ENCODE assay signal across 20 cellular contexts in the genomic region with DNA sequence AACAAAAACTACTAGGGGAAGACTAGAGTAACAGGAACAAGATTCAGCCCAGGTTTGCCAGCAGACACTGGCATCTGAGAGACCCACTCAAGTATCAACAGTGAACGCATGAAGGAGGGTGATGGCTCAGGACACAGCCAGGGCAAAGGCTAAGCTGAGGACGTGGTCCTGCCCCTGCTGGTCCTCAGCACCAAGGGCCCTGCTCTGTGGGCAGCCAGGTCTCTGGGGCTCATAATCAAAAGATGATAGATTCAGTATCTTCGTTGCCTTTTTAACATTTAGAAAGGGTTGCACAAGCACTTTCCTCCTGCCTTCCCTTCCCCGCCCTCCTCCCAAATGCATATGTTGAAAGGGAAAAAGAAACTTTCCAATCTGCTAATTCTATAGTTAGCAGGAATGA. TPM values are rescaled to one million over a fixed set of nuclear protein-coding genes. Genes with fewer than 3 reads are reported as not detected.
A peak's percentile ranks its signal among the peaks of the same experiment; 100 is the strongest.
DNase-seq lines count a peak whose midpoint lies in the region; ATAC-seq and TF ChIP-seq lines count a peak whose summit lies in the region.
"Had no signal": no experiment of that assay in that cellular context is flagged by ENCODE, and none has a peak within 500 bp of the region (broad histone marks: within the 10 kb centered on the region; RNA-seq: fewer than 3 reads in every experiment).

No MANE protein-coding gene starts in this region.

- H2BK20ac ChIP-seq in IMR-90 (ENCODE audit: low read depth, low read length), result peak overlapping the region; percentile 92

- peaks cover 32% of the 10 kb centered on the region for H3K36me3 ChIP-seq in IMR-90 (ENCODE audit: control insufficient read depth, insufficient read depth, low read length)
- H3K36me3 ChIP-seq in adipocyte (ENCODE audit: control insufficient read depth, insufficient read depth, low read length, severe bottlenecking), result peaks cover 64% of the 10 kb centered on the region
- H3K36me3 ChIP-seq in neutrophil, result peaks cover 77% of the 10 kb centered on the region
- H3K36me3 ChIP-seq in esophagus squamous epithelium, result peaks cover 8 to 91% (median 19%) of the 10 kb centered on the region in 3 donors

- H3K27ac Mint-ChIP-seq in CD14-positive monocyte, result peak overlapping the region in 4 of 7 donors; percentile 13 to 73 (median 42)
- H3K27ac Mint-ChIP-seq: CD4-positive, alpha-beta T cell; IgD-negative memory B cell had no signal

- peak overlapping the region; percentile 24; the same call in 1 of the 2 replicates for H3K56ac ChIP-seq in IMR-90 (ENCODE audit: extremely low read depth, insufficient read depth, low read length)

- CTCF ChIA-PET in IMR-90 (lab: Yijun Ruan, JAX), result interaction anchor here (1.0 to 1.4 kb wide), 3 partner anchors 11 to 159 kb away, joined by 3 to 5 read pairs (median 4); no protein-coding TSS in a partner anchor

- peak overlapping the region; percentile 92 for H3K4ac ChIP-seq in IMR-90 (ENCODE audit: low read depth, low read length)

- dilution Hi-C loops in IMR-90 (cut with HindIII; ENCODE audit: low sequenced_read_pairs, unreplicated experiment), result no loop called here

- ATAC-seq in IMR-90 (ENCODE audit: low read depth), result peak; percentile 5
- ATAC-seq in GM21381 (IDR thresholded peaks at IDR 0.05; ENCODE audit: unreplicated experiment), result no peak

- no peaks in the 10 kb centered on the region for H3K9me3 ChIP-seq in IMR-90 (ENCODE audit: control insufficient read depth, insufficient read depth, low read length)
- no peaks in the 10 kb centered on the region for H3K9me3 ChIP-seq in adipocyte (ENCODE audit: control insufficient read depth, low read length)
- H3K9me3 ChIP-seq in neutrophil, result no peaks in the 10 kb centered on the region
- H3K9me3 ChIP-seq in esophagus squamous epithelium, result no peaks in the 10 kb centered on the region
- H3K9me3 ChIP-seq: BLaER1, HAP-1 had no signal

- H3K9me3 Mint-ChIP-seq in CD14-positive monocyte, result no peaks in the 10 kb centered on the region
- H3K9me3 Mint-ChIP-seq: CD4-positive, alpha-beta T cell; IgD-negative memory B cell had no signal

- peak overlapping the region; percentile 94 for H3K23ac ChIP-seq in IMR-90 (ENCODE audit: low read depth, low read length)

- H3K4me1 Mint-ChIP-seq in CD14-positive monocyte, result peaks cover 30% of the 10 kb centered on the region

- TF ChIP-seq POLR2A in IMR-90 (IDR thresholded peaks at IDR 0.05; ENCODE audit: low read depth, low read length) (no peak), esophagus squamous epithelium (IDR thresholded peaks at IDR 0.05) (no peak)

- H2AK5ac ChIP-seq in IMR-90 (ENCODE audit: low read depth, low read length), result peak overlapping the region; percentile 98

- peak overlapping the region; percentile 83 for H2AK9ac ChIP-seq in IMR-90 (replicated peaks; ENCODE audit: low read depth, low read length, poor library complexity)

- H3K27me3 Mint-ChIP-seq in CD14-positive monocyte (ENCODE audit: low read depth in 3 of 3), result no peaks in the 10 kb centered on the region
- H3K27me3 Mint-ChIP-seq: CD4-positive, alpha-beta T cell; IgD-negative memory B cell had no signal

- H3K27me3 ChIP-seq in IMR-90 (ENCODE audit: control insufficient read depth, insufficient read depth, low read length) (no peaks in the 10 kb centered on the region), adipocyte (replicated peaks; ENCODE audit: control insufficient read depth, insufficient read depth, low read length) (no peaks in the 10 kb centered on the region), neutrophil (no peaks in the 10 kb centered on the region), esophagus squamous epithelium (no peaks in the 10 kb centered on the region)
- H3K27me3 ChIP-seq: BLaER1 had no signal

- H3K36me3 Mint-ChIP-seq in CD14-positive monocyte, result peaks cover 87 to 96% of the 10 kb centered on the region in 2 donors

- H4K91ac ChIP-seq in IMR-90 (ENCODE audit: insufficient read depth, low read depth, low read length), result peak overlapping the region; percentile 88

- WGBS in IMR-90 (ENCODE audit: extremely low coverage in 2 of 2, insufficient read length in 1 of 2), 2 experiments, result 80% methylated on average over 1 of the region's 4 CpGs; no CpG with 5 or more reads in 1 of the 2 experiments
- WGBS in esophagus squamous epithelium, 2 donors, result 72 to 87% methylated on average over 3 to 4 of the region's 4 CpGs

- H3K4me3 ChIP-seq in IMR-90 (ENCODE audit: insufficient read depth, low read depth, low read length) (no peak overlapping the region), adipocyte (ENCODE audit: low read length) (no peak overlapping the region), neutrophil (ENCODE audit: low read depth in 1 of 2, low read length in 1 of 2) (no peak overlapping the region), esophagus squamous epithelium (no peak overlapping the region)
- H3K4me3 ChIP-seq: BLaER1, HAP-1 had no signal

- H3K27ac ChIP-seq in IMR-90 (ENCODE audit: insufficient read depth, low read length) (peak overlapping the region; percentile 97), neutrophil (peak overlapping the region; percentile 25), esophagus squamous epithelium (no peak overlapping the region)
- H3K27ac ChIP-seq: BLaER1, KMS-11 had no signal

- no peak for TF ChIP-seq RAD21 in IMR-90 (IDR thresholded peaks at IDR 0.05; ENCODE audit: low read length)

- POLR2A ChIA-PET in IMR-90 (lab: Charles Lee; ENCODE audit: unreplicated experiment), result no interaction called here

- DNase-seq in CD14-positive monocyte (ENCODE audit: low spot score), result no peak
- DNase-seq in IMR-90, result no peak
- peak; percentile 45 for DNase-seq in adipocyte (ENCODE audit: low read depth)
- DNase-seq in NCI-H1105 treated with DMSO at 0.1 percent for 48 hours (lab: John Stamatoyannopoulos, UW), result no peak
- no peak for DNase-seq in NAMALWA (ENCODE audit: low spot score)
- no peak for DNase-seq in esophagus squamous epithelium (lab: John Stamatoyannopoulos, UW)
- DNase-seq: CD4-positive, alpha-beta T cell; GOT3; NCI-H1105; NCI-H146; NCI-H2029; NCI-H446 treated with DMSO at 0.1 percent for 48 hours; Right ventricle myocardium superior; RPMI8226 had no signal

- H3K9me1 ChIP-seq in IMR-90 (ENCODE audit: insufficient read depth, low read length), result peaks cover 52% of the 10 kb centered on the region

- peak overlapping the region; percentile 89; the same call in 2 of the 3 replicates for H2BK15ac ChIP-seq in IMR-90 (ENCODE audit: low read depth, low read length)

- peak overlapping the region; percentile 92 for H2BK5ac ChIP-seq in IMR-90 (ENCODE audit: low read depth, low read length, poor library complexity, severe bottlenecking)

- H4K20me1 ChIP-seq in IMR-90 (ENCODE audit: insufficient read depth, low read length), result peaks cover 22% of the 10 kb centered on the region; the same call in 1 of the 2 replicates

- no peak overlapping the region for H2AFZ ChIP-seq in IMR-90 (replicated peaks; ENCODE audit: low read length, poor library complexity)

- H3K79me1 ChIP-seq in IMR-90 (ENCODE audit: low read depth in 1 of 2, low read length in 2 of 2), result peaks cover 53 to 82% of the 10 kb centered on the region in 2 experiments

- in situ Hi-C loops in IMR-90 (cut with MboI; ENCODE audit: low sequenced_read_pairs), result no loop called here

- peak overlapping the region; percentile 98 for H4K5ac ChIP-seq in IMR-90 (ENCODE audit: low read depth, low read length)

- TF ChIP-seq CTCF in CD14-positive monocyte (IDR thresholded peaks at IDR 0.05) (no peak), IMR-90 (conservative IDR thresholded peaks at IDR 0.05; ENCODE audit: low read depth, low read length) (no peak), neutrophil (IDR thresholded peaks at IDR 0.05) (no peak), esophagus squamous epithelium (IDR thresholded peaks at IDR 0.05) (no peak)

- no TSS peak for BruUV-seq in IMR-90 (replicated peaks; lab: Mats Ljungman, UMichigan)

- intact Hi-C loops in CD14-positive monocyte (cut with micrococcal nuclease), result loop anchor here in 1 of 2 donors (10.0 kb wide), 1 partner anchor 177 kb away; no protein-coding TSS in a partner anchor
- intact Hi-C loops in IMR-90 (cut with micrococcal nuclease), result no loop called here
- intact Hi-C loops in esophagus squamous epithelium (cut with DNase I), result no loop called here

- H4K8ac ChIP-seq in IMR-90 (ENCODE audit: low read depth in 2 of 2, low read length in 2 of 2), result peak overlapping the region; percentile 25 to 87; a peak in 3 of 4 replicates

- H3K4me1 ChIP-seq in IMR-90 (ENCODE audit: control insufficient read depth, insufficient read depth, low read length) (peaks cover 44% of the 10 kb centered on the region), adipocyte (ENCODE audit: control insufficient read depth, insufficient read depth, low read length) (peaks cover 20% of the 10 kb centered on the region), neutrophil (ENCODE audit: control insufficient read depth in 1 of 2, insufficient read depth in 1 of 2, low read depth in 1 of 2, low read length in 1 of 2) (peaks cover 13 to 21% of the 10 kb centered on the region in 2 experiments), esophagus squamous epithelium (peaks cover 0 to 24% (median 15%) of the 10 kb centered on the region in 3 donors)
- H3K4me1 ChIP-seq: HAP-1 had no signal

- peak overlapping the region; percentile 98 for H3K18ac ChIP-seq in IMR-90 (ENCODE audit: low read depth, low read length)

- peak overlapping the region; percentile 77 for H3K4me2 ChIP-seq in IMR-90 (ENCODE audit: low read depth, low read length)
- H3K4me2 ChIP-seq: BLaER1, KMS-11 had no signal

- H3K9ac ChIP-seq in IMR-90 (ENCODE audit: low read depth, low read length) (peak overlapping the region; percentile 57), adipocyte (ENCODE audit: low read length) (no peak overlapping the region)
- H3K9ac ChIP-seq: BLaER1, KMS-11 had no signal

- H3K4me3 Mint-ChIP-seq in CD14-positive monocyte, result no peak overlapping the region
- H3K4me3 Mint-ChIP-seq: CD4-positive, alpha-beta T cell; IgD-negative memory B cell had no signal

- peak overlapping the region; percentile 92 for H3K14ac ChIP-seq in IMR-90 (replicated peaks; ENCODE audit: low read depth, low read length)

- peak overlapping the region; percentile 90 for H2BK120ac ChIP-seq in IMR-90 (ENCODE audit: low read depth, low read length)

TF ChIP-seq in IMR-90, 13 proteins besides CTCF, POLR2A, EP300 and RAD21:
- TF ChIP-seq RFX5 (IDR thresholded peaks at IDR 0.05; ENCODE audit: low read depth, low read length), result no peak
- TF ChIP-seq BHLHE40 (IDR thresholded peaks at IDR 0.05; ENCODE audit: low read depth, low read length), result no peak
- TF ChIP-seq FOS (IDR thresholded peaks at IDR 0.05; ENCODE audit: low read depth, low read length), result no peak
- TF ChIP-seq NFE2L2 (IDR thresholded peaks at IDR 0.05; ENCODE audit: low read depth, low read length), result no peak
- TF ChIP-seq MXI1 (IDR thresholded peaks at IDR 0.05; ENCODE audit: borderline replicate concordance, low read depth, low read length), result no peak

RNA-seq across cellular contexts. Expression of a gene that starts 31.5 kb away (rescaled TPM):
- polyA plus RNA-seq in CD14-positive monocyte, result 100 to 1,000 TPM; 352 to 443 TPM
- 126 and 141 TPM in 2 replicates for total RNA-seq in IMR-90 (2012; rRNA removed)
- polyA plus RNA-seq in IMR-90 (2012; rRNA removed), result 122 and 132 TPM in 2 replicates
- polyA plus RNA-seq in IMR-90 (2012; cell fraction: cytosol; rRNA removed), result 111 and 126 TPM in 2 replicates
- 211 and 389 TPM in 2 replicates for polyA plus RNA-seq in IMR-90 (2012; cell fraction: nucleus; rRNA removed; ENCODE audit: low replicate concordance)
- total RNA-seq in esophagus squamous epithelium, result 100 to 1,000 TPM; 278 to 355 (median 319) TPM

Comparison
In these comparisons a context has a peak if more than half of its experiments do, and no peak if none do; other contexts are left out.
1. H3K27ac ChIP-seq: peak in IMR-90 (single experiment) and neutrophil (single experiment); none in esophagus squamous epithelium (0 of 4).